Comparison of ENCODE assay signal across 1 cellular context in the genomic region with DNA sequence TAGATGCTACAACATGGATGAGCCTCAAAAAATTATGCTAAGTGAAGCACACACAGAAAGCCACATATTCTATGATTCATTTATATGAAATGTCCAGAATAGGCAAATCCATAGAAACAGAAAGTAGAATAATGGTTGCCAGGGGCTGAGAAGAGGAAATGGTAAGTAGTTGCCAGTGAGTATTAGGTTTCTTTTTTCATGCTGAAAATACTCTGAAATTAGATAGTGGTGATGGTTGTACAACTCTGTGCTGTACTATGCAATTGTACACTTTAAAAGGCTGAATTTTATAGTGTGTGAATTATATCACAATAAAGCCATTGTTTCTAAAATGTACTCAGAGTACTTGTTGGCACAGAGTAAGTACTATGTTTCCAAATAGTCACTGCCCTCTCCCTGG.
TF ChIP-seq lines count a peak whose summit lies in the region.

No MANE protein-coding gene starts in this region.

TF ChIP-seq in GM23338, 12 proteins besides CTCF, POLR2A, EP300 and RAD21 (continued from another document):
- TF ChIP-seq EZH2 (IDR thresholded peaks at IDR 0.05; ENCODE audit: low read depth, unreplicated experiment) (no peak), NANOG (IDR thresholded peaks at IDR 0.05; ENCODE audit: borderline replicate concordance) (no peak), POLR2AphosphoS5 (IDR thresholded peaks at IDR 0.05; ENCODE audit: low read depth) (no peak), JUNB (IDR thresholded peaks at IDR 0.05; ENCODE audit: unreplicated experiment) (no peak), EZH2phosphoT487 (IDR thresholded peaks at IDR 0.05; ENCODE audit: unreplicated experiment) (no peak), CREB1 (CRISPR knock-in tag; IDR thresholded peaks at IDR 0.05; ENCODE audit: low read depth) (no peak), ZNF114 (CRISPR knock-in tag; IDR thresholded peaks at IDR 0.05) (no peak), STAT1 (IDR thresholded peaks at IDR 0.05; ENCODE audit: unreplicated experiment) (no peak)
- TF ChIP-seq, protein P1, sequence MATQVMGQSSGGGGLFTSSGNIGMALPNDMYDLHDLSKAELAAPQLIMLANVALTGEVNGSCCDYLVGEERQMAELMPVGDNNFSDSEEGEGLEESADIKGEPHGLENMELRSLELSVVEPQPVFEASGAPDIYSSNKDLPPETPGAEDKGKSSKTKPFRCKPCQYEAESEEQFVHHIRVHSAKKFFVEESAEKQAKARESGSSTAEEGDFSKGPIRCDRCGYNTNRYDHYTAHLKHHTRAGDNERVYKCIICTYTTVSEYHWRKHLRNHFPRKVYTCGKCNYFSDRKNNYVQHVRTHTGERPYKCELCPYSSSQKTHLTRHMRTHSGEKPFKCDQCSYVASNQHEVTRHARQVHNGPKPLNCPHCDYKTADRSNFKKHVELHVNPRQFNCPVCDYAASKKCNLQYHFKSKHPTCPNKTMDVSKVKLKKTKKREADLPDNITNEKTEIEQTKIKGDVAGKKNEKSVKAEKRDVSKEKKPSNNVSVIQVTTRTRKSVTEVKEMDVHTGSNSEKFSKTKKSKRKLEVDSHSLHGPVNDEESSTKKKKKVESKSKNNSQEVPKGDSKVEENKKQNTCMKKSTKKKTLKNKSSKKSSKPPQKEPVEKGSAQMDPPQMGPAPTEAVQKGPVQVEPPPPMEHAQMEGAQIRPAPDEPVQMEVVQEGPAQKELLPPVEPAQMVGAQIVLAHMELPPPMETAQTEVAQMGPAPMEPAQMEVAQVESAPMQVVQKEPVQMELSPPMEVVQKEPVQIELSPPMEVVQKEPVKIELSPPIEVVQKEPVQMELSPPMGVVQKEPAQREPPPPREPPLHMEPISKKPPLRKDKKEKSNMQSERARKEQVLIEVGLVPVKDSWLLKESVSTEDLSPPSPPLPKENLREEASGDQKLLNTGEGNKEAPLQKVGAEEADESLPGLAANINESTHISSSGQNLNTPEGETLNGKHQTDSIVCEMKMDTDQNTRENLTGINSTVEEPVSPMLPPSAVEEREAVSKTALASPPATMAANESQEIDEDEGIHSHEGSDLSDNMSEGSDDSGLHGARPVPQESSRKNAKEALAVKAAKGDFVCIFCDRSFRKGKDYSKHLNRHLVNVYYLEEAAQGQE (IDR thresholded peaks at IDR 0.05; ENCODE audit: unreplicated experiment) = no peak
- TF ChIP-seq, protein P2, sequence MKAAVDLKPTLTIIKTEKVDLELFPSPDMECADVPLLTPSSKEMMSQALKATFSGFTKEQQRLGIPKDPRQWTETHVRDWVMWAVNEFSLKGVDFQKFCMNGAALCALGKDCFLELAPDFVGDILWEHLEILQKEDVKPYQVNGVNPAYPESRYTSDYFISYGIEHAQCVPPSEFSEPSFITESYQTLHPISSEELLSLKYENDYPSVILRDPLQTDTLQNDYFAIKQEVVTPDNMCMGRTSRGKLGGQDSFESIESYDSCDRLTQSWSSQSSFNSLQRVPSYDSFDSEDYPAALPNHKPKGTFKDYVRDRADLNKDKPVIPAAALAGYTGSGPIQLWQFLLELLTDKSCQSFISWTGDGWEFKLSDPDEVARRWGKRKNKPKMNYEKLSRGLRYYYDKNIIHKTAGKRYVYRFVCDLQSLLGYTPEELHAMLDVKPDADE (IDR thresholded peaks at IDR 0.05) = no peak
